In the genomic region with DNA sequence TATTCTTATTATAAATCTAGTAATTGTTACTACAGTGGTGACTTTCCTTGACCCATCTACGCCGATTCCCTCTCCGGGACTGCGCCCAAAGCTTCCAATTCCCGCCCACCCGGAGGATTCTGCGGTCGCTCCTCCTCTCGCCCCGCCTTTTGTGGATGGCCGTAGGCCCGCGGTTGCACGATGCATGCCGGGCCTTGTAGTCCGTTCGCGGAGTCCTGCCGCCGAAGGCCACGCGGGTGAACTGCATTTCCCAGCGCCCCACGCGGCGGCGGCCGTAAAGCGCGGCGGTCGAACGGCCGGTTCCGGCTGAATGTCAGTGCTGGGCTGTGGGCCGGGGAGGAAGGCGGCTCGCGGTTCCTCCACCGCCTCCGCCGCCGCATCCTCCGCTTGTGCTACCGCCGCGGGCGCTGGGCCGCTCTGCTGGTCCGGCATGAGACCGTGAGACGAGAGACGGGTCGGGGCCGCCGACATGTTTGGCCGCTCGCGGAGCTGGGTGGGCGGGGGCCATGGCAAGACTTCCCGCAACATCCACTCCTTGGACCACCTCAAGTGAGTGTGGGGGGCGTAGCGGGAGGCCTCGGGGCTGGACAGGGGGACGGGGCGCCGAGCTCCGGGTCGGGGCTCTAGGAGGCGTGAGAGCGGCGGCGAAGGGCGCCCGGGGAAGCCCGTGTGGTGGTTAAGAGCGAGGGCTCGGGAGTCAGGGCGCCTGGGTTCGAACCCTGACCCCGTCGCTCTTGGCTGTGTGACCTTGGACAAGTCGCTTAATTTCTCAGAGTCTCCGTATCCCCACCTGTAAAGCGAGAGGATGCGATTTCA, we compare ENCODE assay signal across 8 cellular contexts. TPM values are rescaled to one million over a fixed set of nuclear protein-coding genes. Genes with fewer than 3 reads are reported as not detected.
DNase-seq lines count a peak whose midpoint lies in the region; ATAC-seq and TF ChIP-seq lines count a peak whose summit lies in the region.

A gene with protein sequence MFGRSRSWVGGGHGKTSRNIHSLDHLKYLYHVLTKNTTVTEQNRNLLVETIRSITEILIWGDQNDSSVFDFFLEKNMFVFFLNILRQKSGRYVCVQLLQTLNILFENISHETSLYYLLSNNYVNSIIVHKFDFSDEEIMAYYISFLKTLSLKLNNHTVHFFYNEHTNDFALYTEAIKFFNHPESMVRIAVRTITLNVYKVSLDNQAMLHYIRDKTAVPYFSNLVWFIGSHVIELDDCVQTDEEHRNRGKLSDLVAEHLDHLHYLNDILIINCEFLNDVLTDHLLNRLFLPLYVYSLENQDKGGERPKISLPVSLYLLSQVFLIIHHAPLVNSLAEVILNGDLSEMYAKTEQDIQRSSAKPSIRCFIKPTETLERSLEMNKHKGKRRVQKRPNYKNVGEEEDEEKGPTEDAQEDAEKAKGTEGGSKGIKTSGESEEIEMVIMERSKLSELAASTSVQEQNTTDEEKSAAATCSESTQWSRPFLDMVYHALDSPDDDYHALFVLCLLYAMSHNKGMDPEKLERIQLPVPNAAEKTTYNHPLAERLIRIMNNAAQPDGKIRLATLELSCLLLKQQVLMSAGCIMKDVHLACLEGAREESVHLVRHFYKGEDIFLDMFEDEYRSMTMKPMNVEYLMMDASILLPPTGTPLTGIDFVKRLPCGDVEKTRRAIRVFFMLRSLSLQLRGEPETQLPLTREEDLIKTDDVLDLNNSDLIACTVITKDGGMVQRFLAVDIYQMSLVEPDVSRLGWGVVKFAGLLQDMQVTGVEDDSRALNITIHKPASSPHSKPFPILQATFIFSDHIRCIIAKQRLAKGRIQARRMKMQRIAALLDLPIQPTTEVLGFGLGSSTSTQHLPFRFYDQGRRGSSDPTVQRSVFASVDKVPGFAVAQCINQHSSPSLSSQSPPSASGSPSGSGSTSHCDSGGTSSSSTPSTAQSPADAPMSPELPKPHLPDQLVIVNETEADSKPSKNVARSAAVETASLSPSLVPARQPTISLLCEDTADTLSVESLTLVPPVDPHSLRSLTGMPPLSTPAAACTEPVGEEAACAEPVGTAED (plus strand): TSS at position 316 of the 816 bp plus-strand sequence. CDS start 154 bp downstream, at position 470.

- H3K27ac ChIP-seq in MM.1S (ENCODE audit: low read length) = peak within 1 kb of the TSS; percentile 26; the same call in 1 of the 2 replicates

- in situ Hi-C loops in G401 (cut with HindIII; ENCODE audit: low sequenced_read_pairs) = no loop called here
- in situ Hi-C loops in HAP-1 (cut with MboI; ENCODE audit: low sequenced_read_pairs) = no loop called here

- H3K4me3 ChIP-seq in HAP-1 (peak within 1 kb of the TSS; percentile 90), MM.1S (ENCODE audit: low read length) (peak within 1 kb of the TSS; percentile 97), fibroblast of the aortic adventitia (ENCODE audit: low read depth, low read length) (peak within 1 kb of the TSS; percentile 86)

- H3K4me2 ChIP-seq in MM.1S (ENCODE audit: low read depth, low read length) = peak within 1 kb of the TSS; percentile 83

- peaks cover 68% of the 10 kb centered on the region for H3K79me2 ChIP-seq in MM.1S (ENCODE audit: low read length)

- H3K9me3 ChIP-seq in HAP-1 = no peaks in the 10 kb centered on the region
- H3K9me3 ChIP-seq in MM.1S (replicated peaks; ENCODE audit: insufficient read depth, low read length) = no peaks in the 10 kb centered on the region

- H3K36me3 ChIP-seq in HAP-1 (replicated peaks) (0 out of 2 replicates have a peak, but pooled peaks cover 3% of the 10 kb centered on the region), MM.1S (replicated peaks; ENCODE audit: insufficient read depth, low read length) (no peaks in the 10 kb centered on the region)

- H3K4me1 Mint-ChIP-seq in nephron = peaks cover 62% of the 10 kb centered on the region

- DNase-seq in G401 (ENCODE audit: low spot score) (peak; percentile 97), HAP-1 (ENCODE audit: low spot score in 2 of 2) (peak; percentile 92 to 97), MM.1S (peak; percentile 97), SHP77 treated with DMSO at 0.1 percent for 48 hours (lab: John Stamatoyannopoulos, UW) (peak; percentile 94), fibroblast of the aortic adventitia (ENCODE audit: low read depth) (peak; percentile 96)
- DNase-seq in activated effector memory CD4-positive, alpha-beta T cell treated with Interleukin-2 at 50 U/mL for 16 hours = peak; percentile 94
- DNase-seq in stimulated activated naive CD8-positive, alpha-beta T cell treated with anti-CD3 and anti-CD28 coated beads, Interleukin-15, Interleukin-2, amounts not matched to agents 100 U/mL and 50 U/mL, for 24 hours = peak; percentile 97

- H3F3A ChIP-seq in MM.1S (ENCODE audit: insufficient read depth, low read length) = 0 out of 2 replicates have a peak, but pooled peaks cover 6% of the 10 kb centered on the region

- peak within 1 kb of the TSS; percentile 84 for H3K9ac ChIP-seq in MM.1S (ENCODE audit: low read length)

- no peaks in the 10 kb centered on the region for H3K9me2 ChIP-seq in MM.1S (replicated peaks; ENCODE audit: insufficient read depth, low read length)

- ATAC-seq in stimulated activated naive CD8-positive, alpha-beta T cell treated with anti-CD3 and anti-CD28 coated beads, Interleukin-15, Interleukin-2, amounts not matched to agents 100 U/mL and 50 U/mL, for 24 hours = peak; percentile 82

- peaks cover 4% of the 10 kb centered on the region for H3K36me3 Mint-ChIP-seq in nephron (ENCODE audit: low read depth)

- peak within 1 kb of the TSS; percentile 59 to 88 (median 61) for H3K27ac Mint-ChIP-seq in nephron

- H3K27me3 Mint-ChIP-seq in nephron (ENCODE audit: low read depth) = no peaks in the 10 kb centered on the region

- TF ChIP-seq CTCF in MM.1S (IDR thresholded peaks at IDR 0.05; ENCODE audit: low read length) (no peak; the same call in 1 of the 2 replicates), fibroblast of the aortic adventitia (IDR thresholded peaks at IDR 0.05; ENCODE audit: insufficient read depth, low read length) (peak; percentile 13), nephron (IDR thresholded peaks at IDR 0.05; ENCODE audit: unreplicated experiment in 3 of 3) (no peak)

- peak within 1 kb of the TSS; percentile 89 for H2AFZ ChIP-seq in MM.1S (ENCODE audit: low read length)

- peak within 1 kb of the TSS; percentile 84 to 87 (median 86) for H3K4me3 Mint-ChIP-seq in nephron

- H3K4me1 ChIP-seq in HAP-1 (peaks cover 32% of the 10 kb centered on the region), MM.1S (ENCODE audit: low read length) (peaks cover 32% of the 10 kb centered on the region)

- H4K20me1 ChIP-seq in MM.1S (ENCODE audit: insufficient read depth, low read length) = peaks cover 6% of the 10 kb centered on the region; the same call in 1 of the 2 replicates

- no peaks in the 10 kb centered on the region for H3K9me3 Mint-ChIP-seq in nephron

- H3K27me3 ChIP-seq in HAP-1 (ENCODE audit: low read depth) (no peaks in the 10 kb centered on the region), MM.1S (replicated peaks; ENCODE audit: insufficient read depth, low read length) (no peaks in the 10 kb centered on the region)

RNA-seq across cellular contexts. Expression of the gene that starts here (rescaled TPM):
- total RNA-seq in G401 (2014; rRNA removed; shearing (Covaris generic)) = 15.6 and 16.6 TPM in 2 replicates
- total RNA-seq in fibroblast of the aortic adventitia (ENCODE audit: low replicate concordance) = 14.5 and 16.3 TPM in 2 replicates

Comparison
In these comparisons a context has a peak if more than half of its experiments do, and no peak if none do; other contexts are left out.
1. Peak in every context shown above with its lines: DNase-seq, ATAC-seq, H3K4me3 ChIP-seq and H3K27ac ChIP-seq.